ENCODE assay signal across 12 cellular contexts in genomic region chr1:6008696-6009095, GRCh38. TPM values are rescaled to one million over a fixed set of nuclear protein-coding genes. Genes with fewer than 3 reads are reported as not detected.
A peak's percentile ranks its signal among the peaks of the same experiment; 100 is the strongest.
DNase-seq lines count a peak whose midpoint lies in the region; ATAC-seq and TF ChIP-seq lines count a peak whose summit lies in the region.
"Had no signal": no experiment of that assay in that cellular context is flagged by ENCODE, and none has a peak within 500 bp of the region (broad histone marks: within the 10 kb centered on the region; RNA-seq: fewer than 3 reads in every experiment).

No MANE protein-coding gene starts in this region.

- CTCF ChIA-PET in PC-3 (lab: Charles Lee): no interaction called here

- intact Hi-C loops in lower lobe of right lung (cut with DNase I): no loop called here
- intact Hi-C loops in spleen (cut with DNase I; ENCODE audit: low total_unique reads): no loop called here
- intact Hi-C loops in PC-3 (cut with micrococcal nuclease): no loop called here

- H3F3A ChIP-seq in PC-3 (ENCODE audit: low read length, unreplicated experiment): no peaks in the 10 kb centered on the region

- no peak for ATAC-seq in lower lobe of right lung
- no peak for ATAC-seq in PC-3
- ATAC-seq: HCT116 had no signal

- no TSS peak for BruUV-seq in PC-3 (replicated peaks; lab: Mats Ljungman, UMichigan)

- H2AFZ ChIP-seq in KMS-11 (ENCODE audit: low read depth): no peak overlapping the region
- no peak overlapping the region for H2AFZ ChIP-seq in PC-3 (ENCODE audit: low read length)
- H2AFZ ChIP-seq: GM23248 had no signal

- no peaks in the 10 kb centered on the region for H3K9me2 ChIP-seq in PC-3 (replicated peaks; ENCODE audit: low read length)

- H3K36me3 ChIP-seq in BLaER1 (no peaks in the 10 kb centered on the region), KMS-11 (ENCODE audit: insufficient read depth) (no peaks in the 10 kb centered on the region), lower lobe of right lung (no peaks in the 10 kb centered on the region), spleen (peaks cover 0 to 40% (median 0%) of the 10 kb centered on the region in 6 donors), PC-3 (ENCODE audit: low read depth, low read length) (no peaks in the 10 kb centered on the region)

- no peaks in the 10 kb centered on the region for H3K27me3 ChIP-seq in BLaER1
- H3K27me3 ChIP-seq in KMS-11 (ENCODE audit: insufficient read depth, low read depth): no peaks in the 10 kb centered on the region
- no peaks in the 10 kb centered on the region for H3K27me3 ChIP-seq in lower lobe of right lung (ENCODE audit: low read depth)
- no peaks in the 10 kb centered on the region for H3K27me3 ChIP-seq in spleen (replicated peaks in 1 of 7)
- H3K27me3 ChIP-seq in PC-3 (ENCODE audit: low read length): no peaks in the 10 kb centered on the region

- H3K79me2 ChIP-seq in KMS-11 (ENCODE audit: insufficient read depth, low read depth) (peaks cover 38% of the 10 kb centered on the region; the same call in 1 of the 2 replicates), PC-3 (ENCODE audit: low read length) (no peaks in the 10 kb centered on the region)

- H3K27ac ChIP-seq in BLaER1 (peak overlapping the region; percentile 54), KMS-11 (peak overlapping the region; percentile 48; the same call in 1 of the 2 replicates), lower lobe of right lung (no peak overlapping the region), spleen (peak overlapping the region in 2 of 8 donors; percentile 13 to 57), PC-3 (ENCODE audit: low read length) (no peak overlapping the region)
- H3K27ac ChIP-seq: GM23248 had no signal

- TF ChIP-seq CTCF in KMS-11 (conservative IDR thresholded peaks at IDR 0.05; ENCODE audit: low read depth, low read length) (no peak), lower lobe of right lung (IDR thresholded peaks at IDR 0.05) (no peak), spleen (IDR thresholded peaks at IDR 0.05 in 8 of 11, conservative IDR thresholded peaks at IDR 0.05 in 3 of 11) (no peak), PC-3 (conservative IDR thresholded peaks at IDR 0.05; ENCODE audit: low read depth, low read length) (no peak)

- POLR2A ChIA-PET in PC-3 (lab: Charles Lee; ENCODE audit: unreplicated experiment): no interaction called here

- WGBS in spleen, 5 donors: 77 to 97% (median 91%) methylated on average over 4 to 6 of the region's 6 CpGs

- no peak for TF ChIP-seq POLR2A in spleen (IDR thresholded peaks at IDR 0.05)

- peaks cover 81% of the 10 kb centered on the region for H3K4me1 ChIP-seq in BLaER1
- H3K4me1 ChIP-seq in KMS-11 (ENCODE audit: low read depth, poor library complexity, severe bottlenecking): peaks cover 39% of the 10 kb centered on the region
- H3K4me1 ChIP-seq in lower lobe of right lung: peaks cover 5% of the 10 kb centered on the region
- peaks cover 0 to 48% (median 8%) of the 10 kb centered on the region in 6 donors for H3K4me1 ChIP-seq in spleen
- H3K4me1 ChIP-seq in PC-3 (ENCODE audit: insufficient read depth, low read length): no peaks in the 10 kb centered on the region

- peak overlapping the region; percentile 95 for H3K4me2 ChIP-seq in BLaER1
- peak overlapping the region; percentile 58; the same call in 1 of the 2 replicates for H3K4me2 ChIP-seq in KMS-11
- H3K4me2 ChIP-seq in PC-3 (ENCODE audit: low read length): no peak overlapping the region

- H3K9me3 ChIP-seq in BLaER1 (no peaks in the 10 kb centered on the region), lower lobe of right lung (no peaks in the 10 kb centered on the region), spleen (no peaks in the 10 kb centered on the region), PC-3 (ENCODE audit: low read length) (no peaks in the 10 kb centered on the region)

- no peak overlapping the region for H3K9ac ChIP-seq in BLaER1
- H3K9ac ChIP-seq in KMS-11: no peak overlapping the region
- no peak overlapping the region for H3K9ac ChIP-seq in PC-3 (ENCODE audit: low read length)
- H3K9ac ChIP-seq: GM23248 had no signal

- no peak overlapping the region for H3K4me3 ChIP-seq in BLaER1
- H3K4me3 ChIP-seq in KMS-11 (IDR thresholded peaks at IDR 0.05; ENCODE audit: insufficient read depth, low read depth, low read length): no peak overlapping the region
- H3K4me3 ChIP-seq in lower lobe of right lung: no peak overlapping the region
- H3K4me3 ChIP-seq in spleen: no peak overlapping the region
- H3K4me3 ChIP-seq in PC-3 (ENCODE audit: low read length): no peak overlapping the region
- H3K4me3 ChIP-seq: GM23248 had no signal

- DNase-seq in lower lobe of right lung (peak; percentile 35), spleen (peak; percentile 46), AG08396 (ENCODE audit: low spot score) (no peak), CD1c-positive myeloid dendritic cell (ENCODE audit: extremely low spot score) (no peak), pons (ENCODE audit: low spot score) (no peak), PC-3 (no peak)
- DNase-seq: ACHN, DMS53, GM23248 had no signal

- H4K20me1 ChIP-seq in BLaER1 (peaks cover 70% of the 10 kb centered on the region), KMS-11 (ENCODE audit: insufficient read depth) (no peaks in the 10 kb centered on the region), PC-3 (ENCODE audit: low read length) (no peaks in the 10 kb centered on the region)

RNA-seq across cellular contexts. Expression of gene NPHP4, which starts 16.5 kb away (rescaled TPM):
- 16.1 TPM for total RNA-seq in lower lobe of right lung
- total RNA-seq in spleen: 10 to 100 TPM in 5 of 7 donors, 1 to 10 TPM in 2; 8.4 to 17.5 (median 10.9) TPM
- polyA plus RNA-seq in spleen: 1 to 10 TPM; 1.2 to 3.4 (median 2.6) TPM
- 18.8 and 23.8 TPM in 2 replicates for total RNA-seq in PC-3 (2014; rRNA removed)

RNA-seq across cellular contexts. Expression of gene KCNAB2, which starts 37.0 kb away (rescaled TPM):
- 119 TPM for total RNA-seq in lower lobe of right lung
- total RNA-seq in spleen: 100 to 1,000 TPM in 4 of 7 donors, 10 to 100 TPM in 3; 80.3 to 135 (median 109) TPM
- polyA plus RNA-seq in spleen: 10 to 100 TPM; 23.2 to 51.5 (median 23.9) TPM
- total RNA-seq in PC-3 (2014; rRNA removed): 26.4 and 28.5 TPM in 2 replicates

Comparison
In these comparisons a context has a peak if more than half of its experiments do, and no peak if none do; other contexts are left out.
1. H3K27ac ChIP-seq: peak in BLaER1 (single experiment) and KMS-11 (single experiment); none in lower lobe of right lung (single experiment) and PC-3 (single experiment).
2. DNase-seq: peak in lower lobe of right lung (single experiment) and spleen (single experiment); none in AG08396 (single experiment), CD1c-positive myeloid dendritic cell (single experiment), pons (single experiment) and PC-3 (single experiment).